Comparison of ENCODE assay signal across 8 cellular contexts in genomic region chr2:131682945-131683330, GRCh38.
DNase-seq lines count a peak whose midpoint lies in the region; ATAC-seq lines count a peak whose summit lies in the region.
"Not testable (repeated sequence)": the region's sequence is repeated elsewhere in the genome, so short reads cannot be mapped to it uniquely, and the experiment has no call there.

No MANE protein-coding gene starts in this region.

- H3K4me1 ChIP-seq in NT2/D1 (ENCODE audit: insufficient read depth, insufficient read length); mesodermal cell (ENCODE audit: control insufficient read depth, insufficient read depth, low read length, poor library complexity, severe bottlenecking): not testable (repeated sequence)

- intact Hi-C loops in activated naive CD4-positive, alpha-beta T cell treated with anti-CD3 and anti-CD28 coated beads for 36 hours (cut with micrococcal nuclease): loop anchor here (5.0 kb wide), 1 partner anchor 156 kb away; the partner anchor contains the start of gene CCDC74A

- peak overlapping the region; percentile 81 for H3K4me3 Mint-ChIP-seq in activated naive CD4-positive, alpha-beta T cell treated with anti-CD3 and anti-CD28 coated beads for 36 hours

- not testable (repeated sequence) for H3K27me3 ChIP-seq in NT2/D1 (ENCODE audit: insufficient read depth, insufficient read length)

- H3K27ac Mint-ChIP-seq in activated naive CD4-positive, alpha-beta T cell treated with anti-CD3 and anti-CD28 coated beads for 36 hours: peak overlapping the region; percentile 41

- not testable (repeated sequence) for H3K9me3 ChIP-seq in NT2/D1 (ENCODE audit: insufficient read depth, low read length); mesodermal cell (ENCODE audit: control insufficient read depth, low read length)

- H3K36me3 ChIP-seq in NT2/D1 (ENCODE audit: insufficient read depth, insufficient read length, low read length) (peaks cover 21% of the 10 kb centered on the region), mesodermal cell (ENCODE audit: control insufficient read depth, insufficient read depth, low read length) (peaks cover 14% of the 10 kb centered on the region)

- H3K36me3 Mint-ChIP-seq in activated naive CD4-positive, alpha-beta T cell treated with anti-CD3 and anti-CD28 coated beads for 36 hours (ENCODE audit: low read depth): not testable (repeated sequence)

- DNase-seq in DMS 273 treated with DMSO at 0.1 percent for 48 hours (lab: John Stamatoyannopoulos, UW) (peak; percentile 15), fibroblast of gingiva (ENCODE audit: low read depth) (peak; percentile 45)
- not testable (repeated sequence) for DNase-seq in NT2/D1 (ENCODE audit: low read depth, low spot score)
- DNase-seq in activated naive CD4-positive, alpha-beta T cell treated with anti-CD3 and anti-CD28 coated beads for 36 hours: peak; percentile 31
- DNase-seq in stimulated activated naive CD4-positive, alpha-beta T cell treated with Interleukin-2 at 50 U/mL for 16 hours (lab: John Stamatoyannopoulos, UW): peak; percentile 11

- WGBS in mesodermal cell (ENCODE audit: insufficient coverage in 2 of 2), 2 experiments: 6 to 7% methylated on average over 7 of the region's 9 CpGs

- peak overlapping the region; percentile 90 for H3K9ac ChIP-seq in NT2/D1 (ENCODE audit: insufficient read length, low read depth)

- H3K9me3 Mint-ChIP-seq in activated naive CD4-positive, alpha-beta T cell treated with anti-CD3 and anti-CD28 coated beads for 36 hours: not testable (repeated sequence)

- peak overlapping the region; percentile 86 for H3K4me3 ChIP-seq in NT2/D1 (ENCODE audit: insufficient read length, low read depth)
- peak overlapping the region; percentile 57 for H3K4me3 ChIP-seq in mesodermal cell (ENCODE audit: extremely low read depth, insufficient read depth, low read length, poor library complexity, severe bottlenecking)

- H3K27ac ChIP-seq in mesodermal cell (ENCODE audit: low read depth, low read length, severe bottlenecking): peak overlapping the region; percentile 36

- ATAC-seq in GM21423 (IDR thresholded peaks at IDR 0.05; ENCODE audit: unreplicated experiment) (peak; percentile 34), HG03342 (IDR thresholded peaks at IDR 0.05; ENCODE audit: unreplicated experiment) (peak; percentile 50)

- CTCF ChIA-PET in activated naive CD4-positive, alpha-beta T cell treated with anti-CD3 and anti-CD28 coated beads for 36 hours (lab: Charles Lee): interaction anchor here (0.6 to 2.7 kb wide), 4 partner anchors 10 to 1329 kb away, joined by 3 to 27 read pairs (median 9); partner anchors contain the start of gene CCDC74A

- H3K4me1 Mint-ChIP-seq in activated naive CD4-positive, alpha-beta T cell treated with anti-CD3 and anti-CD28 coated beads for 36 hours (ENCODE audit: low read depth): peaks cover 33% of the 10 kb centered on the region

- not testable (repeated sequence) for H3K27me3 Mint-ChIP-seq in activated naive CD4-positive, alpha-beta T cell treated with anti-CD3 and anti-CD28 coated beads for 36 hours (ENCODE audit: low read depth)
